Comparison of ENCODE assay signal across 24 cellular contexts in genomic region chr12:52677671-52678070, GRCh38. TPM values are rescaled to one million over a fixed set of nuclear protein-coding genes. Genes with fewer than 3 reads are reported as not detected.
DNase-seq lines count a peak whose midpoint lies in the region; ATAC-seq and TF ChIP-seq lines count a peak whose summit lies in the region.
"Had no signal": no experiment of that assay in that cellular context is flagged by ENCODE, and none has a peak within 500 bp of the region (broad histone marks: within the 10 kb centered on the region; RNA-seq: fewer than 3 reads in every experiment).

No MANE protein-coding gene starts in this region.

- H3K4me1 Mint-ChIP-seq in CD4-positive, alpha-beta T cell (ENCODE audit: low read depth): peaks cover 60% of the 10 kb centered on the region
- H3K4me1 Mint-ChIP-seq in natural killer cell: peaks cover 41 to 47% of the 10 kb centered on the region in 2 donors
- H3K4me1 Mint-ChIP-seq in stimulated activated naive CD8-positive, alpha-beta T cell treated with anti-CD3 and anti-CD28 coated beads, Interleukin-15, amount 100 ng/mL, for 72 hours: peaks cover 21% of the 10 kb centered on the region
- H3K4me1 Mint-ChIP-seq: CD14-positive monocyte had no signal

- CTCF ChIA-PET in CD4-positive, alpha-beta T cell (lab: Charles Lee): no interaction called here

- no peaks in the 10 kb centered on the region for H3K27me3 Mint-ChIP-seq in CD4-positive, alpha-beta T cell
- H3K27me3 Mint-ChIP-seq in natural killer cell (ENCODE audit: low read depth in 2 of 2): peaks cover 17 to 24% of the 10 kb centered on the region in 2 donors
- no peaks in the 10 kb centered on the region for H3K27me3 Mint-ChIP-seq in stimulated activated naive CD8-positive, alpha-beta T cell treated with anti-CD3 and anti-CD28 coated beads, Interleukin-15, amount 100 ng/mL, for 72 hours

- no peaks in the 10 kb centered on the region for H3K9me3 ChIP-seq in CD4-positive, alpha-beta T cell (ENCODE audit: control insufficient read depth, low read length)
- H3K9me3 ChIP-seq in SJSA1 (replicated peaks): peaks cover 17% of the 10 kb centered on the region
- H3K9me3 ChIP-seq: A549; BE2C; BLaER1 treated with 17β-estradiol and CSF1 and Interleukin-3, amounts not matched to agents 10 nM and 100 nM; HAP-1 had no signal

- H3K36me3 Mint-ChIP-seq in CD4-positive, alpha-beta T cell (ENCODE audit: low read depth): no peaks in the 10 kb centered on the region
- H3K36me3 Mint-ChIP-seq in natural killer cell: no peaks in the 10 kb centered on the region
- H3K36me3 Mint-ChIP-seq: CD14-positive monocyte; CD4-positive, alpha-beta memory T cell had no signal

- H3K9me3 Mint-ChIP-seq in CD4-positive, alpha-beta T cell: no peaks in the 10 kb centered on the region
- H3K9me3 Mint-ChIP-seq in natural killer cell: no peaks in the 10 kb centered on the region
- peaks cover 0 to 6% of the 10 kb centered on the region in 2 donors for H3K9me3 Mint-ChIP-seq in stimulated activated naive CD8-positive, alpha-beta T cell treated with anti-CD3 and anti-CD28 coated beads, Interleukin-15, amount 100 ng/mL, for 72 hours
- H3K9me3 Mint-ChIP-seq: CD4-positive, alpha-beta memory T cell; HFFc6 had no signal

- peaks cover 49% of the 10 kb centered on the region for H3K36me3 ChIP-seq in SJSA1
- H3K36me3 ChIP-seq: BE2C; BLaER1 treated with 17β-estradiol and CSF1 and Interleukin-3, amounts not matched to agents 10 nM and 100 nM; HAP-1 had no signal

- DNase-seq in CD4-positive, alpha-beta T cell: no peak
- DNase-seq in SJSA1 (ENCODE audit: low read depth in 1 of 2, low spot score in 2 of 2) (peak; percentile 83 to 92), mesenteric fat pad (ENCODE audit: low spot score) (peak; percentile 20), natural killer cell (no peak)
- no peak for DNase-seq in stimulated activated naive CD8-positive, alpha-beta T cell treated with anti-CD3 and anti-CD28 coated beads, Interleukin-15, amount 100 ng/mL, for 72 hours
- DNase-seq: 8988T; ACHN; AML-193; BE2C; Calu3; CD4-positive, alpha-beta memory T cell; COR-L47; DMS53; DMS79 treated with DMSO at 0.1 percent for 48 hours; GF-D8; GOT3; HFFc6 had no signal

- POLR2A ChIA-PET in CD4-positive, alpha-beta T cell (lab: Charles Lee): no interaction called here

- no peak overlapping the region for H3K4me3 Mint-ChIP-seq in CD4-positive, alpha-beta T cell
- no peak overlapping the region for H3K4me3 Mint-ChIP-seq in natural killer cell
- no peak overlapping the region for H3K4me3 Mint-ChIP-seq in stimulated activated naive CD8-positive, alpha-beta T cell treated with anti-CD3 and anti-CD28 coated beads, Interleukin-15, amount 100 ng/mL, for 72 hours
- H3K4me3 Mint-ChIP-seq: CD14-positive monocyte, HFFc6 had no signal

- H3K4me3 ChIP-seq in SJSA1: no peak overlapping the region
- H3K4me3 ChIP-seq: A549; BLaER1 treated with 17β-estradiol and CSF1 and Interleukin-3, amounts not matched to agents 10 nM and 100 nM; HAP-1 had no signal

- peaks cover 3% of the 10 kb centered on the region for H3K4me1 ChIP-seq in SJSA1 (replicated peaks)
- H3K4me1 ChIP-seq: A549; BE2C; BLaER1 treated with 17β-estradiol and CSF1 and Interleukin-3, amounts not matched to agents 10 nM and 100 nM; HAP-1 had no signal

- H3K27ac ChIP-seq in CD4-positive, alpha-beta T cell (ENCODE audit: low read depth, low read length): no peak overlapping the region
- no peak overlapping the region for H3K27ac ChIP-seq in SJSA1
- H3K27ac ChIP-seq: A549; BLaER1 treated with 17β-estradiol and CSF1 and Interleukin-3, amounts not matched to agents 10 nM and 100 nM had no signal

- H3K27me3 ChIP-seq in CD4-positive, alpha-beta T cell (ENCODE audit: control insufficient read depth, insufficient read depth, low read length): no peaks in the 10 kb centered on the region
- peaks cover 8% of the 10 kb centered on the region; the same call in 1 of the 2 replicates for H3K27me3 ChIP-seq in SJSA1 (replicated peaks)
- H3K27me3 ChIP-seq: BLaER1 treated with 17β-estradiol and CSF1 and Interleukin-3, amounts not matched to agents 10 nM and 100 nM had no signal

- intact Hi-C loops in CD4-positive, alpha-beta T cell (cut with DNase I, micrococcal nuclease): no loop called here
- intact Hi-C loops in natural killer cell (cut with micrococcal nuclease): no loop called here

- no peak for TF ChIP-seq CTCF in CD4-positive, alpha-beta T cell (IDR thresholded peaks at IDR 0.05)
- TF ChIP-seq CTCF in natural killer cell (IDR thresholded peaks at IDR 0.05): no peak

- no peak for ATAC-seq in CD4-positive, alpha-beta T cell (ENCODE audit: poor library complexity)
- no peak for ATAC-seq in HG03280 (IDR thresholded peaks at IDR 0.05; ENCODE audit: unreplicated experiment)
- no peak for ATAC-seq in natural killer cell
- ATAC-seq in stimulated activated naive CD8-positive, alpha-beta T cell treated with anti-CD3 and anti-CD28 coated beads, Interleukin-15, amount 100 ng/mL, for 72 hours: no peak
- ATAC-seq: A549 had no signal

- H3K27ac Mint-ChIP-seq in CD4-positive, alpha-beta T cell: peak overlapping the region; percentile 10
- no peak overlapping the region for H3K27ac Mint-ChIP-seq in natural killer cell
- H3K27ac Mint-ChIP-seq in stimulated activated naive CD8-positive, alpha-beta T cell treated with anti-CD3 and anti-CD28 coated beads, Interleukin-15, amount 100 ng/mL, for 72 hours: no peak overlapping the region
- H3K27ac Mint-ChIP-seq: CD14-positive monocyte, HFFc6 had no signal

RNA-seq across cellular contexts. Expression of gene KRT1, which starts 2.5 kb away (rescaled TPM):
- 1 to 10 TPM; 3.9 to 4.0 TPM for total RNA-seq in CD4-positive, alpha-beta T cell
- 1.00 TPM in 1 of 2 replicates, not detected in the other for total RNA-seq in SJSA1 (2014; rRNA removed; shearing (Covaris generic))
- not detected for total RNA-seq in mesenteric fat pad
- 1 to 10 TPM in 1 of 3 donors, under 1 TPM in 1, not detected in 1; 0.27 to 1.8 TPM for total RNA-seq in natural killer cell
- total RNA-seq: Calu3, Daoy, G401, HFFc6 had no signal

RNA-seq across cellular contexts. Expression of gene KRT77, which starts 25.7 kb away (rescaled TPM):
- total RNA-seq in CD4-positive, alpha-beta T cell: under 1 TPM; 0.11 to 0.20 TPM
- total RNA-seq in SJSA1 (2014; rRNA removed; shearing (Covaris generic)): not detected in 2 replicates
- total RNA-seq in mesenteric fat pad (not detected), natural killer cell (not detected)
- total RNA-seq: Calu3; CD4-positive, alpha-beta memory T cell; Daoy; G401; HFFc6 had no signal

RNA-seq across cellular contexts. Expression of gene KRT2, which starts 25.7 kb away (rescaled TPM):
- total RNA-seq in CD4-positive, alpha-beta T cell: 1 to 10 TPM; 1.7 to 2.1 TPM
- not detected in 2 replicates for total RNA-seq in SJSA1 (2014; rRNA removed; shearing (Covaris generic))
- total RNA-seq in mesenteric fat pad (not detected), natural killer cell (1 to 10 TPM in 1 of 3 donors, under 1 TPM in 2; 0.63 to 1.4 (median 0.66) TPM)
- total RNA-seq: Calu3, G401, HFFc6 had no signal

RNA-seq across cellular contexts. Expression of gene KRT73, which starts 59.3 kb away (rescaled TPM):
- 10 to 100 TPM; 67.2 to 69.7 TPM for total RNA-seq in CD4-positive, alpha-beta T cell
- not detected in 2 replicates for total RNA-seq in SJSA1 (2014; rRNA removed; shearing (Covaris generic))
- total RNA-seq in mesenteric fat pad (not detected), natural killer cell (10 to 100 TPM; 12.4 to 92.9 (median 23.3) TPM)
- total RNA-seq: Calu3, Daoy, G401, HFFc6 had no signal

Comparison
In these comparisons a context has a peak if more than half of its experiments do, and no peak if none do; other contexts are left out.
1. DNase-seq: peak in SJSA1 (2 of 2) and mesenteric fat pad (single experiment); none in CD4-positive, alpha-beta T cell (0 of 10), natural killer cell (single experiment) and stimulated activated naive CD8-positive, alpha-beta T cell treated with anti-CD3 and anti-CD28 coated beads, Interleukin-15, amount 100 ng/mL, for 72 hours (0 of 2).